8 cellular contexts compared by ENCODE assay signal in genomic region chr3:141498592-141499223, GRCh38. TPM values are rescaled to one million over a fixed set of nuclear protein-coding genes. Genes with fewer than 3 reads are reported as not detected.
A peak's percentile ranks its signal among the peaks of the same experiment; 100 is the strongest.
DNase-seq lines count a peak whose midpoint lies in the region; ATAC-seq and TF ChIP-seq lines count a peak whose summit lies in the region.

No MANE protein-coding gene starts in this region.

- H4K8ac ChIP-seq in mesenchymal stem cell (ENCODE audit: low read length), result no peak overlapping the region

- no peak overlapping the region for H2BK12ac ChIP-seq in mesenchymal stem cell (ENCODE audit: low read length in 2 of 2)

- in situ Hi-C loops in GM13976 (cut with MboI; ENCODE audit: low sequenced_read_pairs, unreplicated experiment), result no loop called here

- H2BK5ac ChIP-seq in mesenchymal stem cell (ENCODE audit: low read depth, low read length, poor library complexity, severe bottlenecking), result no peak overlapping the region

- H2AFZ ChIP-seq in mesenchymal stem cell (ENCODE audit: low read depth, low read length), result no peak overlapping the region

- H3K36me3 ChIP-seq in mesenchymal stem cell (ENCODE audit: control insufficient read depth in 1 of 2, insufficient read depth in 2 of 2, low read depth in 1 of 2, low read length in 2 of 2) (peaks cover 0 to 10% of the 10 kb centered on the region in 2 experiments), tibial nerve (no peaks in the 10 kb centered on the region)

- peak; percentile 89 for ATAC-seq in HG02623 (IDR thresholded peaks at IDR 0.05; ENCODE audit: unreplicated experiment)
- ATAC-seq in activated T-cell treated with anti-CD3 and anti-CD28 coated beads, Interleukin-2, amount 50 U/mL, for 4 hours, result peak; percentile 84 to 85

- H3K27ac ChIP-seq in mesenchymal stem cell (ENCODE audit: low read length, poor library complexity, severe bottlenecking) (no peak overlapping the region), tibial nerve (no peak overlapping the region)

- WGBS in mesenchymal stem cell, result 97% methylated on average over 3 of the region's 6 CpGs
- whole genome bisulfite sequencing in tibial nerve, 2 donors, result 78 to 88% methylated on average over 6 of the region's 6 CpGs

- H3K9me3 Mint-ChIP-seq in activated T-cell treated with anti-CD3 and anti-CD28 coated beads, Interleukin-2, amount 50 U/mL, for 4 hours, result no peaks in the 10 kb centered on the region

- H3K23ac ChIP-seq in mesenchymal stem cell (ENCODE audit: low read length in 2 of 2), result no peak overlapping the region

- H3K79me1 ChIP-seq in mesenchymal stem cell (replicated peaks; ENCODE audit: low read length, poor library complexity, severe bottlenecking), result peaks cover 8% of the 10 kb centered on the region

- no peak overlapping the region for H2BK120ac ChIP-seq in mesenchymal stem cell (ENCODE audit: low read depth, low read length)

- no peak overlapping the region for H3K4me2 ChIP-seq in mesenchymal stem cell (ENCODE audit: low read length, poor library complexity, severe bottlenecking)

- H3K4me3 ChIP-seq in mesenchymal stem cell (ENCODE audit: insufficient read depth in 1 of 2, low read depth in 1 of 2, low read length in 2 of 2) (no peak overlapping the region), tibial nerve (no peak overlapping the region)

- H3K27me3 ChIP-seq in mesenchymal stem cell (ENCODE audit: control insufficient read depth in 1 of 2, insufficient read depth in 1 of 2, low read length in 2 of 2) (no peaks in the 10 kb centered on the region), tibial nerve (no peaks in the 10 kb centered on the region)

- TF ChIP-seq POLR2A in tibial nerve (IDR thresholded peaks at IDR 0.05), result no peak

- peaks cover 78% of the 10 kb centered on the region for H3K4me1 Mint-ChIP-seq in activated T-cell treated with anti-CD3 and anti-CD28 coated beads, Interleukin-2, amount 50 U/mL, for 4 hours (ENCODE audit: low read depth)

- no peak overlapping the region for H3K14ac ChIP-seq in mesenchymal stem cell (ENCODE audit: low read length in 2 of 2)

- H3K4me1 ChIP-seq in mesenchymal stem cell (ENCODE audit: control insufficient read depth, insufficient read depth, low read depth, low read length), result no peaks in the 10 kb centered on the region
- H3K4me1 ChIP-seq in tibial nerve, result peaks cover 0 to 29% (median 0%) of the 10 kb centered on the region in 4 donors

- TF ChIP-seq CTCF in GM13976 (IDR thresholded peaks at IDR 0.05; ENCODE audit: borderline replicate concordance, control extremely low read depth, extremely low read depth, insufficient read depth, missing control alignments) (no peak), tibial nerve (IDR thresholded peaks at IDR 0.05) (no peak)

- no peak overlapping the region for H4K91ac ChIP-seq in mesenchymal stem cell (ENCODE audit: low read length)

- H3K27me3 Mint-ChIP-seq in activated T-cell treated with anti-CD3 and anti-CD28 coated beads, Interleukin-2, amount 50 U/mL, for 4 hours (ENCODE audit: low read depth), result no peaks in the 10 kb centered on the region

- no peak overlapping the region for H3K4ac ChIP-seq in mesenchymal stem cell (ENCODE audit: low read depth in 1 of 2, low read length in 2 of 2)

- DNase-seq in GM13976 (ENCODE audit: low spot score), result peak; percentile 31
- DNase-seq in NOMO-1 (lab: John Stamatoyannopoulos, UW; ENCODE audit: unreplicated experiment in 2 of 2), result peak; percentile 97 to 100
- peak; percentile 75 for DNase-seq in activated T-cell treated with anti-CD3 and anti-CD28 coated beads, Interleukin-2, amount 50 U/mL, for 4 hours
- DNase-seq in mesenchymal stem cell, result peak; percentile 17
- DNase-seq in tibial nerve (ENCODE audit: low spot score in 2 of 2), result peak; percentile 17 to 38
- DNase-seq in DMS79 treated with DMSO at 0.1 percent for 48 hours (lab: John Stamatoyannopoulos, UW), result no peak
- no peak for DNase-seq in NCI-H526 (lab: John Stamatoyannopoulos, UW)

- H3K9ac ChIP-seq in mesenchymal stem cell (ENCODE audit: low read length), result no peak overlapping the region

- peak in 1 of 2 donors; percentile 52 for TF ChIP-seq EP300 in tibial nerve (IDR thresholded peaks at IDR 0.05)

- H2AK5ac ChIP-seq in mesenchymal stem cell (ENCODE audit: low read length, severe bottlenecking), result no peak overlapping the region

- H3K4me3 Mint-ChIP-seq in activated T-cell treated with anti-CD3 and anti-CD28 coated beads, Interleukin-2, amount 50 U/mL, for 4 hours, result peak overlapping the region; percentile 70

- H3K9me3 ChIP-seq in mesenchymal stem cell (ENCODE audit: control insufficient read depth, low read length) (no peaks in the 10 kb centered on the region), tibial nerve (no peaks in the 10 kb centered on the region)

- H2BK15ac ChIP-seq in mesenchymal stem cell (ENCODE audit: low read depth, poor library complexity, severe bottlenecking), result peak overlapping the region; percentile 12

- H3K36me3 Mint-ChIP-seq in activated T-cell treated with anti-CD3 and anti-CD28 coated beads, Interleukin-2, amount 50 U/mL, for 4 hours (ENCODE audit: insufficient read depth), result peaks cover 10% of the 10 kb centered on the region

- no peak overlapping the region for H3K18ac ChIP-seq in mesenchymal stem cell (ENCODE audit: low read depth in 1 of 2, low read length in 2 of 2)

RNA-seq across cellular contexts. Expression of gene RASA2, which starts 11.9 kb away (rescaled TPM):
- 10 to 100 TPM; 31.0 to 37.0 (median 32.4) TPM for total RNA-seq in activated T-cell treated with anti-CD3 and anti-CD28 coated beads, Interleukin-2, amount 50 U/mL, for 4 hours
- polyA plus RNA-seq in mesenchymal stem cell (2013, experiment 1 of 2), result 3.9 TPM
- 4.1 TPM for polyA plus RNA-seq in mesenchymal stem cell (2013, experiment 2 of 2)
- 10 to 100 TPM; 19.6 to 46.8 (median 37.2) TPM for total RNA-seq in tibial nerve

Comparison
In these comparisons a context has a peak if more than half of its experiments do, and no peak if none do; other contexts are left out.
1. DNase-seq: peak in GM13976 (single experiment), NOMO-1 (2 of 2), activated T-cell treated with anti-CD3 and anti-CD28 coated beads, Interleukin-2, amount 50 U/mL, for 4 hours (single experiment), mesenchymal stem cell (single experiment) and tibial nerve (2 of 2); none in DMS79 treated with DMSO at 0.1 percent for 48 hours (single experiment) and NCI-H526 (0 of 2).